In genomic region chr1:207499573-207499972, GRCh38 we compare ENCODE assay signal across 9 cellular contexts. TPM values are rescaled to one million over a fixed set of nuclear protein-coding genes. Genes with fewer than 3 reads are reported as not detected.
DNase-seq lines count a peak whose midpoint lies in the region; ATAC-seq and TF ChIP-seq lines count a peak whose summit lies in the region.
"Had no signal": no experiment of that assay in that cellular context is flagged by ENCODE, and none has a peak within 500 bp of the region (broad histone marks: within the 10 kb centered on the region; RNA-seq: fewer than 3 reads in every experiment).

No MANE protein-coding gene starts in this region.

- 0 to 1% methylated on average over 4 of the region's 4 CpGs for WGBS in thyroid gland, 2 donors

- H3K36me3 ChIP-seq in thyroid gland = no peaks in the 10 kb centered on the region
- H3K36me3 ChIP-seq: BLaER1 treated with 17β-estradiol and CSF1 and Interleukin-3, amounts not matched to agents 10 nM and 100 nM had no signal

- no peak for TF ChIP-seq POLR2A in thyroid gland (IDR thresholded peaks at IDR 0.05)

- peak; percentile 96 for TF ChIP-seq CTCF in 22Rv1 (IDR thresholded peaks at IDR 0.05)
- TF ChIP-seq CTCF in foreskin fibroblast (IDR thresholded peaks at IDR 0.05; ENCODE audit: low read depth, low read length) = peak; percentile 66
- no peak for TF ChIP-seq CTCF in omental fat pad (IDR thresholded peaks at IDR 0.05)
- TF ChIP-seq CTCF in thyroid gland (IDR thresholded peaks at IDR 0.05) = peak; percentile 13 to 67 (median 52)

- no peaks in the 10 kb centered on the region for H3K36me3 Mint-ChIP-seq in activated T-helper 2 cell treated with anti-CD3 and anti-CD28 coated beads, Interferon-gamma antibody, Interleukin-2, Interleukin-4, amounts not matched to agents 10 μg/mL and 5 μg/mL and 100 μg/mL, durations not matched to agents 14 hours and 24 hours and 36 hours (ENCODE audit: low read depth)

- no peak overlapping the region for H3K27ac ChIP-seq in 22Rv1
- no peak overlapping the region for H3K27ac ChIP-seq in thyroid gland
- H3K27ac ChIP-seq: BLaER1 treated with 17β-estradiol and CSF1 and Interleukin-3, amounts not matched to agents 10 nM and 100 nM had no signal

- DNase-seq in MV-4-11 (lab: John Stamatoyannopoulos, UW) (peak; percentile 54), SIG-M5 treated with dmso at 0.1 percent for 504 hours (lab: John Stamatoyannopoulos, UW; ENCODE audit: unreplicated experiment) (peak; percentile 84), foreskin fibroblast (peak; percentile 54 to 83), omental fat pad (ENCODE audit: low spot score) (peak; percentile 59), thyroid gland (peak; percentile 71 to 76)
- DNase-seq in activated T-helper 2 cell treated with anti-CD3 and anti-CD28 coated beads, Interferon-gamma antibody, Interleukin-2, Interleukin-4, amounts not matched to agents 10 μg/mL and 5 μg/mL and 100 μg/mL, durations not matched to agents 14 hours and 24 hours and 36 hours (ENCODE audit: low spot score) = peak; percentile 37

- peak; percentile 39 for ATAC-seq in GM18511 (IDR thresholded peaks at IDR 0.05; ENCODE audit: unreplicated experiment)
- peak; percentile 75 for ATAC-seq in omental fat pad (ENCODE audit: low FRiP score)

- peak overlapping the region; percentile 3 for H3K27ac Mint-ChIP-seq in activated T-helper 2 cell treated with anti-CD3 and anti-CD28 coated beads, Interferon-gamma antibody, Interleukin-2, Interleukin-4, amounts not matched to agents 10 μg/mL and 5 μg/mL and 100 μg/mL, durations not matched to agents 14 hours and 24 hours and 36 hours

- intact Hi-C loops in activated T-helper 2 cell treated with anti-CD3 and anti-CD28 coated beads, Interferon-gamma antibody, Interleukin-2, Interleukin-4, amounts not matched to agents 10 μg/mL and 5 μg/mL and 100 μg/mL, durations not matched to agents 14 hours and 24 hours and 36 hours (cut with micrococcal nuclease) = loop anchor here (1.0 to 5.0 kb wide), 4 partner anchors 42 to 415 kb away; no protein-coding TSS in a partner anchor
- intact Hi-C loops in thyroid gland (cut with DNase I) = no loop called here

- peaks cover 56% of the 10 kb centered on the region for H3K27me3 Mint-ChIP-seq in activated T-helper 2 cell treated with anti-CD3 and anti-CD28 coated beads, Interferon-gamma antibody, Interleukin-2, Interleukin-4, amounts not matched to agents 10 μg/mL and 5 μg/mL and 100 μg/mL, durations not matched to agents 14 hours and 24 hours and 36 hours (ENCODE audit: low read depth)

- no peaks in the 10 kb centered on the region for H3K9me3 ChIP-seq in thyroid gland

- H3K4me3 ChIP-seq in foreskin fibroblast (ENCODE audit: low read depth in 1 of 2, low read length in 2 of 2) = no peak overlapping the region
- H3K4me3 ChIP-seq in thyroid gland (replicated peaks in 1 of 3) = no peak overlapping the region
- H3K4me3 ChIP-seq: BLaER1 treated with 17β-estradiol and CSF1 and Interleukin-3, amounts not matched to agents 10 nM and 100 nM had no signal

- peaks cover 0 to 5% of the 10 kb centered on the region in 2 donors for H3K4me1 ChIP-seq in thyroid gland

- H3K9me3 Mint-ChIP-seq in activated T-helper 2 cell treated with anti-CD3 and anti-CD28 coated beads, Interferon-gamma antibody, Interleukin-2, Interleukin-4, amounts not matched to agents 10 μg/mL and 5 μg/mL and 100 μg/mL, durations not matched to agents 14 hours and 24 hours and 36 hours = no peaks in the 10 kb centered on the region

- peaks cover 21% of the 10 kb centered on the region for H3K4me1 Mint-ChIP-seq in activated T-helper 2 cell treated with anti-CD3 and anti-CD28 coated beads, Interferon-gamma antibody, Interleukin-2, Interleukin-4, amounts not matched to agents 10 μg/mL and 5 μg/mL and 100 μg/mL, durations not matched to agents 14 hours and 24 hours and 36 hours (ENCODE audit: low read depth)

- H3K27me3 ChIP-seq in thyroid gland = peaks cover 10% of the 10 kb centered on the region
- H3K27me3 ChIP-seq: BLaER1 treated with 17β-estradiol and CSF1 and Interleukin-3, amounts not matched to agents 10 nM and 100 nM had no signal

- H3K4me3 Mint-ChIP-seq in activated T-helper 2 cell treated with anti-CD3 and anti-CD28 coated beads, Interferon-gamma antibody, Interleukin-2, Interleukin-4, amounts not matched to agents 10 μg/mL and 5 μg/mL and 100 μg/mL, durations not matched to agents 14 hours and 24 hours and 36 hours (ENCODE audit: low read depth) = no peak overlapping the region

RNA-seq across cellular contexts. Expression of gene CR1, which starts 3.6 kb away (rescaled TPM):
- total RNA-seq in activated T-helper 2 cell treated with anti-CD3 and anti-CD28 coated beads, Interferon-gamma antibody, Interleukin-2, Interleukin-4, amounts not matched to agents 10 μg/mL and 5 μg/mL and 100 μg/mL, durations not matched to agents 14 hours and 24 hours and 36 hours = not detected in 2 replicates
- total RNA-seq in omental fat pad = 10 to 100 TPM in 3 of 4 donors, 1 to 10 TPM in 1; 9.1 to 29.2 (median 21.8) TPM
- 1 to 10 TPM in 2 of 4 donors, under 1 TPM in 2; 0.49 to 5.8 (median 1.2) TPM for total RNA-seq in thyroid gland

RNA-seq across cellular contexts. Expression of gene CR2, which starts 45.4 kb away (rescaled TPM):
- not detected in 2 replicates for total RNA-seq in activated T-helper 2 cell treated with anti-CD3 and anti-CD28 coated beads, Interferon-gamma antibody, Interleukin-2, Interleukin-4, amounts not matched to agents 10 μg/mL and 5 μg/mL and 100 μg/mL, durations not matched to agents 14 hours and 24 hours and 36 hours
- total RNA-seq in omental fat pad = under 1 TPM in 2 of 4 donors, not detected in 2; 0.12 to 0.46 TPM
- total RNA-seq in thyroid gland = under 1 TPM in 2 of 4 donors, not detected in 2; 0.11 to 0.15 TPM

Comparison
In these comparisons a context has a peak if more than half of its experiments do, and no peak if none do; other contexts are left out.
1. CTCF ChIP-seq: peak in 22Rv1 (single experiment), foreskin fibroblast (single experiment) and thyroid gland (6 of 6); none in omental fat pad (0 of 3).
2. Peak in every context shown above with its lines, with median percentiles within 50 percentile points of each other: DNase-seq.